24 cellular contexts compared by ENCODE assay signal in the genomic region with DNA sequence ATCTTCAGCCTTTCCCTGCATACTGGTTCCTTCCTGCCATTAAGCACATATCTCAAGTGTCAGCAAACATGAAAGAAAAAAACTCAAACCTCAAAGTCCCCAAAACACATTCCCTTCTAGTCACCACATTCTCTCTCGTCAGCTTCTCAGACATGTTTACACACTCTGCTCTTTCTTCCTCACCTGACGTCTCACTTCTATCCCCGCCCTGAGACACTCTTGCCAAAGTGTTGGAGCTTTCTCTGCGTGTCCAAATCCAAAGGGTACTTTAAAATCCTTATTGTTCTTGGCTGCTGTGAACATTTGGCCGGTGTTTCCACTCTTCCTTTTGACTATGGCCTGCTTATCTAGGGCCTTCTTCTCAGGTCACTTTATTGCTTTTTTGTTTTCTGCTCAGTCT. TPM values are rescaled to one million over a fixed set of nuclear protein-coding genes. Genes with fewer than 3 reads are reported as not detected.
"Had no signal": no experiment of that assay in that cellular context is flagged by ENCODE, and none has a peak within 500 bp of the region (broad histone marks: within the 10 kb centered on the region; RNA-seq: fewer than 3 reads in every experiment).

No MANE protein-coding gene starts in this region.

- ATAC-seq: activated CD8-positive, alpha-beta memory T cell treated with anti-CD3 and anti-CD28 coated beads, Interleukin-2, amount 10 ng/mL, durations not matched to agents 7 days and 5 days; activated naive CD4-positive, alpha-beta T cell treated with anti-CD3 and anti-CD28 coated beads, Interleukin-2, amount 50 U/mL, for 72 hours; activated naive CD8-positive, alpha-beta T cell treated with anti-CD3 and anti-CD28 coated beads, Interleukin-2, amount 50 U/mL, for 24 hours; PC-3; SK-N-SH treated with all-trans-retinoic acid at 6 μM for 48 hours; WTC11 had no signal

- DNase-seq: activated CD4-positive, alpha-beta T cell treated with anti-CD3 and anti-CD28 coated beads for 48 hours; activated CD4-positive, alpha-beta T cell treated with anti-CD3 and anti-CD28 coated beads, Interleukin-2, amount 50 U/mL, for 4 hours; activated CD4-positive, CD25-positive, alpha-beta regulatory T cell treated with anti-CD3 and anti-CD28 coated beads, Interleukin-2, amount 50 U/mL, for 72 hours; activated CD8-positive, alpha-beta memory T cell treated with anti-CD3 and anti-CD28 coated beads, Interleukin-2, amount 10 ng/mL, durations not matched to agents 7 days and 5 days; activated effector memory CD4-positive, alpha-beta T cell treated with anti-CD3 and anti-CD28 coated beads, Interleukin-2, amount 50 U/mL, for 16 hours; activated naive CD4-positive, alpha-beta T cell treated with Interleukin-2 at 50 U/mL for 16 hours; activated naive CD8-positive, alpha-beta T cell treated with anti-CD3 and anti-CD28 coated beads, Interleukin-2, amount 50 U/mL, for 24 hours; activated T-cell treated with anti-CD3 and anti-CD28 coated beads, Interleukin-2, amount 50 U/mL, for 24 hours; amniotic stem cell; brain microvascular endothelial cell; KG1; NCI-H1092; NCI-H1930; NCI-H446; NCI-H524; PC-3; SHP77 had no signal

- H3K4me3 Mint-ChIP-seq: activated CD8-positive, alpha-beta memory T cell treated with anti-CD3 and anti-CD28 coated beads, Interleukin-2, amount 10 ng/mL, durations not matched to agents 7 days and 5 days; activated naive CD8-positive, alpha-beta T cell treated with anti-CD3 and anti-CD28 coated beads, Interleukin-2, amount 50 U/mL, for 24 hours; activated T-cell treated with anti-CD3 and anti-CD28 coated beads, Interleukin-2, amount 50 U/mL, for 24 hours; T-helper 1 cell treated with Interleukin-12 subunit alpha and Interleukin-12 subunit beta and Interleukin-4 antibody, amounts not matched to agents 30 μg/mL and 1 μg/mL, for 36 hours; WTC11 had no signal

- H3K27ac Mint-ChIP-seq: activated CD8-positive, alpha-beta memory T cell treated with anti-CD3 and anti-CD28 coated beads, Interleukin-2, amount 10 ng/mL, durations not matched to agents 7 days and 5 days; activated naive CD4-positive, alpha-beta T cell treated with anti-CD3 and anti-CD28 coated beads, Interleukin-2, amount 50 U/mL, for 72 hours; activated naive CD8-positive, alpha-beta T cell treated with anti-CD3 and anti-CD28 coated beads, Interleukin-2, amount 50 U/mL, for 24 hours; activated T-cell treated with anti-CD3 and anti-CD28 coated beads, Interleukin-2, amount 50 U/mL, for 24 hours; T-helper 1 cell treated with Interleukin-12 subunit alpha and Interleukin-12 subunit beta and Interleukin-4 antibody, amounts not matched to agents 30 μg/mL and 1 μg/mL, for 36 hours; WTC11 had no signal

- H3K27me3 ChIP-seq: brain microvascular endothelial cell, cardiac muscle cell, SJSA1 had no signal

- H3K9me3 Mint-ChIP-seq: activated naive CD4-positive, alpha-beta T cell treated with anti-CD3 and anti-CD28 coated beads, Interleukin-2, amount 50 U/mL, for 72 hours; activated naive CD8-positive, alpha-beta T cell treated with anti-CD3 and anti-CD28 coated beads, Interleukin-2, amount 50 U/mL, for 24 hours; activated T-cell treated with anti-CD3 and anti-CD28 coated beads, Interleukin-2, amount 50 U/mL, for 24 hours; T-helper 1 cell treated with Interleukin-12 subunit alpha and Interleukin-12 subunit beta and Interleukin-4 antibody, amounts not matched to agents 30 μg/mL and 1 μg/mL, for 36 hours had no signal

- H3K4me3 ChIP-seq: cardiac muscle cell, SJSA1 had no signal

- H3K36me3 ChIP-seq: brain microvascular endothelial cell, cardiac muscle cell, SJSA1 had no signal

- H3K4me1 Mint-ChIP-seq: activated CD8-positive, alpha-beta memory T cell treated with anti-CD3 and anti-CD28 coated beads, Interleukin-2, amount 10 ng/mL, durations not matched to agents 7 days and 5 days; activated naive CD8-positive, alpha-beta T cell treated with anti-CD3 and anti-CD28 coated beads, Interleukin-2, amount 50 U/mL, for 24 hours had no signal

- H3K36me3 Mint-ChIP-seq: activated CD8-positive, alpha-beta memory T cell treated with anti-CD3 and anti-CD28 coated beads, Interleukin-2, amount 10 ng/mL, durations not matched to agents 7 days and 5 days; activated naive CD4-positive, alpha-beta T cell treated with anti-CD3 and anti-CD28 coated beads, Interleukin-2, amount 50 U/mL, for 72 hours had no signal

- H3K27ac ChIP-seq: brain microvascular endothelial cell, cardiac muscle cell, SJSA1 had no signal

- H3K4me1 ChIP-seq: SJSA1 had no signal

RNA-seq across cellular contexts. Expression of gene SOX11, which starts 47.9 kb away (rescaled TPM):
- total RNA-seq: activated CD8-positive, alpha-beta memory T cell treated with anti-CD3 and anti-CD28 coated beads, Interleukin-2, amount 10 ng/mL, durations not matched to agents 7 days and 5 days; activated naive CD4-positive, alpha-beta T cell treated with anti-CD3 and anti-CD28 coated beads, Interleukin-2, amount 50 U/mL, for 72 hours; MCF 10A; PC-3 had no signal
